ENCODE assay signal across 26 cellular contexts in the genomic region with DNA sequence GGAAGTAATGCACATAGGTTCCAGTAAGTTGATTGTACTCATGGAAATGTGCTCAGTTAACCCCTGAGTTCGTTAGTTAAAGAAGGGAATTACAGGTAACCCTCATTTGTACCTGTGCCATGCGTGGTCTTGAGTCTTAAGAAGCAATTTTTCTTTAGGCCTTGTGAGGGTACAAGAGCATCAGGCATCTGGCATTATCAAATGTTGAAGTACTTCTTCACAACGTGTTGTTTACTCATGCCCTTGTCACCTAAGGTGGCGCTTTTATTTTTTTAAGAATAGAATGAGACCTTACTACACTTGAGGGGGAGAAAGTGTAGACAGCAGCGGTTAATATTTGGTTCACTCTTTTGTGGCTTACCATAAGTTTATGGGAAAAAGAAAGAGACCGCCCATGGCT.
"Had no signal": no experiment of that assay in that cellular context is flagged by ENCODE, and none has a peak within 500 bp of the region (broad histone marks: within the 10 kb centered on the region; RNA-seq: fewer than 3 reads in every experiment).

No MANE protein-coding gene starts in this region.

- ATAC-seq: naive thymus-derived CD8-positive, alpha-beta T cell; natural killer cell treated with Interleukin-12 subunit alpha and Interleukin-12 subunit beta and Interleukin-15 and Interleukin-18, amount 100 ng/mL, for 72 hours; psoas muscle; sciatic nerve; stimulated activated memory B cell treated with anti-CD40 and anti-IgM and Interleukin-4, amounts not matched to agents 10 μg/mL and 1 μg/mL and 100 μg/mL, for 72 hours had no signal

- H3K4me3 ChIP-seq: pancreas, psoas muscle, skin epidermis, smooth muscle cell, spleen, stomach, thoracic aorta, thyroid gland, tibial nerve, upper lobe of left lung, uterus had no signal

- H3K9me3 ChIP-seq: neutrophil, pancreas, stomach, thoracic aorta, thyroid gland, uterus had no signal

- DNase-seq: naive B cell; naive thymus-derived CD8-positive, alpha-beta T cell; nephron progenitor cell; nucleus accumbens; pancreas; psoas muscle; spleen; stimulated activated CD4-positive, alpha-beta T cell treated with anti-CD3 and anti-CD28 coated beads, Interleukin-12 subunit alpha, Interleukin-12 subunit beta, amount 100 ng/mL, for 4 hours; stimulated activated CD4-positive, alpha-beta T cell treated with anti-CD3 and anti-CD28 coated beads, Interleukin-1b, Interleukin-23, amount 100 ng/mL, for 48 hours; stimulated activated CD4-positive, alpha-beta T cell treated with anti-CD3 and anti-CD28 coated beads, Interleukin-4, amount 100 ng/mL, for 1 hour; stimulated activated CD4-positive, alpha-beta T cell treated with anti-CD3 and anti-CD28 coated beads, Interleukin-4, amount 100 ng/mL, for 4 hours; stimulated activated CD8-positive, alpha-beta memory T cell treated with anti-CD3 and anti-CD28 coated beads, Interleukin-4, amount 100 ng/mL, for 48 hours; stimulated activated naive CD4-positive, alpha-beta T cell treated with Interleukin-2 at 50 U/mL for 16 hours; stomach; thyroid gland; trophoblast cell; upper lobe of left lung; uterus had no signal

- H3K27me3 ChIP-seq: neutrophil, pancreas, spleen, stomach, thyroid gland, tibial nerve, upper lobe of left lung, uterus had no signal

- H3K4me1 ChIP-seq: pancreas, psoas muscle, spleen, stomach, thyroid gland, tibial nerve, upper lobe of left lung, uterus had no signal

- H3K36me3 ChIP-seq: neutrophil, pancreas, stomach, thoracic aorta, thyroid gland, upper lobe of left lung, uterus had no signal

- H3K27ac ChIP-seq: neutrophil, pancreas, psoas muscle, skin epidermis, spleen, stomach, thoracic aorta, thyroid gland, tibial nerve, upper lobe of left lung, uterus had no signal

- H3K4me2 ChIP-seq: smooth muscle cell had no signal
